1 cellular context compared by ENCODE assay signal in the genomic region with DNA sequence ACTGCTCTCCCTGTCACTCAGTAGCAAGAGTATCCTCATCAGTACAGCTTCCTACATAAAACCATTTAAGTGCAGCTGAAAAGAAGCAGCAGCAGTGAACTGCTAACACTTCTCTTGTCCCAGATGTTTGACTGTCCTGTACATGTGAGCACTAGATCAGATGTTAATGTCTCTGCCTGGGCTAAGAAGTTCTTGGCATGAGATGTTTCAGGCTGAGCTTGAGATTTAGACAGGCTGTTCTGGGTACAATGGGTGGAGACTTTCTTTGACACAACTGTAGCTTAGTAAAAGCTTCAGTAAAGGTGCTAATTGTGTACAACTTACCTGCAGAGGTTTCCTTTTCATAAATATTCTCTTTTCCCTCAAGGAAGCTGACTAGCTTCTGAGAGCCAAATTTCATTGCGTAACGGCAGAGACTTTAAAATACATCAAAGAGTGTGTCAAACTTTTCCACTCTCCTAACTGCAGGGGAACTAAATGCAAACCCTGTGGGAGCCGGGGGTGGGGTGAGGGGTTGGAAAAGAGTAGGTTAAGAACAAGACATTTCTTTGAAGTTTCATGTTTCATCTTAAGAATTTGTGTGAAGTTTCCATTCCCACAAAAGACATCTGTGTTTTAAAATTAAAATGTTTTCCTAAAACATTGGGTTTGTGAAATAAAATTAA.
TF ChIP-seq lines count a peak whose summit lies in the region.

No MANE protein-coding gene starts in this region.

TF ChIP-seq in IMR-90, 13 proteins besides CTCF, POLR2A, EP300 and RAD21 (continued from another document):
- TF ChIP-seq ELK1 (IDR thresholded peaks at IDR 0.05; ENCODE audit: borderline replicate concordance, low read depth, low read length) (no peak), BHLHE40 (IDR thresholded peaks at IDR 0.05; ENCODE audit: low read depth, low read length) (no peak), RCOR1 (IDR thresholded peaks at IDR 0.05; ENCODE audit: insufficient replicate concordance, low read length) (no peak), SMC3 (IDR thresholded peaks at IDR 0.05; ENCODE audit: low read depth, low read length) (no peak)
